In genomic region chr4:78031457-78031856, GRCh38 we compare ENCODE assay signal across 24 cellular contexts. TPM values are rescaled to one million over a fixed set of nuclear protein-coding genes. Genes with fewer than 3 reads are reported as not detected.
"Had no signal": no experiment of that assay in that cellular context is flagged by ENCODE, and none has a peak within 500 bp of the region (broad histone marks: within the 10 kb centered on the region; RNA-seq: fewer than 3 reads in every experiment).

No MANE protein-coding gene starts in this region.

- H3K36me3 ChIP-seq: breast epithelium, MG63 had no signal

- ATAC-seq: activated CD8-positive, alpha-beta memory T cell treated with anti-CD3 and anti-CD28 coated beads, Interleukin-2, amount 10 ng/mL, durations not matched to agents 7 days and 5 days; T-helper 17 cell had no signal

- FAIRE-seq: TTC549 had no signal

- H3K4me1 ChIP-seq: breast epithelium had no signal

- H3K27me3 ChIP-seq: breast epithelium, MG63 had no signal

- H3K27ac ChIP-seq: breast epithelium, KMS-11 had no signal

- DNase-seq: activated B cell treated with CpG ODN at 0.5 μM for 24 hours; activated CD4-positive, alpha-beta T cell treated with anti-CD3 and anti-CD28 coated beads for 1 hour; activated CD4-positive, alpha-beta T cell treated with anti-CD3 and anti-CD28 coated beads, Interleukin-2, amount 10 ng/mL, durations not matched to agents 24 days and 14 days; activated CD4-positive, alpha-beta T cell treated with anti-CD3 and anti-CD28 coated beads, Interleukin-2, amount 50 U/mL, for 48 hours; activated CD8-positive, alpha-beta memory T cell treated with anti-CD3 and anti-CD28 coated beads, Interleukin-2, amount 10 ng/mL, durations not matched to agents 7 days and 5 days; activated effector memory CD4-positive, alpha-beta T cell treated with Interleukin-2 at 50 U/mL for 16 hours; activated naive CD4-positive, alpha-beta T cell; activated T-cell treated with anti-CD3 and anti-CD28 coated beads, Interleukin-2, amount 50 U/mL, for 24 hours; aorta; caudate nucleus; MG63; NCI-H1694; NCI-H2029; NCI-H2171 treated with DMSO at 0.1 percent for 48 hours; NCI-H345; NCI-H510A; NCI-H526 treated with DMSO at 0.1 percent for 48 hours; SIG-M5; T-helper 17 cell; T-helper 9 cell had no signal

- H3K9me3 ChIP-seq: breast epithelium, MG63 had no signal

- H3K4me3 ChIP-seq: breast epithelium, MG63 had no signal

RNA-seq across cellular contexts. Expression of gene FRAS1, which starts 25.7 kb away (rescaled TPM):
- total RNA-seq: activated B cell treated with CpG ODN at 0.5 μM for 24 hours; activated CD4-positive, alpha-beta T cell treated with anti-CD3 and anti-CD28 coated beads, Interleukin-2, amount 10 ng/mL, durations not matched to agents 24 days and 14 days; activated T-helper 1 cell treated with anti-CD3 and anti-CD28 coated beads, Interleukin-12 subunit alpha, Interleukin-12 subunit beta, Interleukin-2, Interleukin-4 antibody, amounts not matched to agents 30 ng/mL and 10 ng/mL and 1 ng/mL, durations not matched to agents 14 hours and 24 hours and 36 hours; T-helper 17 cell had no signal
